ENCODE assay signal across 20 cellular contexts in genomic region chr5:172031894-172032461, GRCh38. TPM values are rescaled to one million over a fixed set of nuclear protein-coding genes. Genes with fewer than 3 reads are reported as not detected.
DNase-seq lines count a peak whose midpoint lies in the region; ATAC-seq, FAIRE-seq and TF ChIP-seq lines count a peak whose summit lies in the region.
"Had no signal": no experiment of that assay in that cellular context is flagged by ENCODE, and none has a peak within 500 bp of the region (broad histone marks: within the 10 kb centered on the region; RNA-seq: fewer than 3 reads in every experiment).

No MANE protein-coding gene starts in this region.

- 57% methylated on average over 4 of the region's 4 CpGs for WGBS in HepG2 (ENCODE audit: low lambda C conversion rate)
- 90% methylated on average over 4 of the region's 4 CpGs for WGBS in right lobe of liver (ENCODE audit: insufficient coverage, low coverage, low lambda C conversion rate, missing lambda C conversion rate)
- 0% methylated on average over 4 of the region's 4 CpGs for WGBS in K562 (ENCODE audit: insufficient coverage, low coverage, missing lambda C conversion rate)

- DNase-seq in HepG2 (ENCODE audit: low spot score): no peak
- no peak for DNase-seq in right lobe of liver
- DNase-seq in K562 (ENCODE audit: extremely low read depth in 1 of 4, low spot score in 3 of 4): no peak
- DNase-seq in posterior vena cava (ENCODE audit: low spot score): peak; percentile 28
- no peak for DNase-seq in WTC11 (ENCODE audit: low spot score)
- DNase-seq in RPMI8226: no peak
- DNase-seq: 8988T; Caco-2; CD4-positive, CD25-positive, alpha-beta regulatory T cell; CD8-positive, alpha-beta T cell; DMS153; DND-41; GOT3; HCEC 1CT had no signal

- H3K9me3 ChIP-seq in HepG2 (ENCODE audit: low read length) (peaks cover 9% of the 10 kb centered on the region), right lobe of liver (no peaks in the 10 kb centered on the region), K562 (replicated peaks; ENCODE audit: control insufficient read depth, insufficient read depth, low read depth, low read length) (no peaks in the 10 kb centered on the region; the same call in 1 of the 2 replicates)

- H3K4me3 ChIP-seq in HepG2 (replicated peaks in 1 of 3; ENCODE audit: insufficient read depth in 1 of 3, low read depth in 2 of 3, low read length in 3 of 3): no peak overlapping the region
- H3K4me3 ChIP-seq in right lobe of liver: no peak overlapping the region
- H3K4me3 ChIP-seq in K562: no peak overlapping the region
- H3K4me3 ChIP-seq: BLaER1 had no signal

- no peak for FAIRE-seq in HepG2 (lab: Jason Lieb, UNC)
- no peak for FAIRE-seq in K562 (lab: Jason Lieb, UNC)
- FAIRE-seq: G401.6, GM12892, H54 had no signal

- peaks cover 7% of the 10 kb centered on the region for H3K27me3 Mint-ChIP-seq in WTC11 (ENCODE audit: low read depth)
- H3K27me3 Mint-ChIP-seq: B cell; CD4-positive, CD25-positive, alpha-beta regulatory T cell had no signal

- H3K36me3 Mint-ChIP-seq in WTC11: peaks cover 27% of the 10 kb centered on the region

- peaks cover 38% of the 10 kb centered on the region for H3K9me3 Mint-ChIP-seq in WTC11
- H3K9me3 Mint-ChIP-seq: CD8-positive, alpha-beta T cell had no signal

- H3K4me1 Mint-ChIP-seq in WTC11: no peaks in the 10 kb centered on the region

- TF ChIP-seq EP300 in HepG2 (IDR thresholded peaks at IDR 0.05; ENCODE audit: low read depth in 2 of 2, low read length in 2 of 2) (no peak), HepG2 (CRISPR knock-in tag; IDR thresholded peaks at IDR 0.05; ENCODE audit: borderline replicate concordance) (no peak), K562 (IDR thresholded peaks at IDR 0.05; ENCODE audit: low read length) (no peak)

- TF ChIP-seq RAD21 in HepG2 (CRISPR knock-in tag; IDR thresholded peaks at IDR 0.05) (no peak), K562 (CRISPR knock-in tag; conservative IDR thresholded peaks at IDR 0.05 in 1 of 2, IDR thresholded peaks at IDR 0.05 in 1 of 2) (no peak)

- H2AFZ ChIP-seq in HepG2 (ENCODE audit: low read length) (no peak overlapping the region), K562 (ENCODE audit: low read depth, low read length) (no peak overlapping the region)

- no peak overlapping the region for H3K27ac ChIP-seq in HepG2 (ENCODE audit: extremely low read length, insufficient read depth, low read length)
- no peak overlapping the region for H3K27ac ChIP-seq in right lobe of liver
- H3K27ac ChIP-seq in K562 (ENCODE audit: extremely low read depth, low read depth, low read length): no peak overlapping the region
- H3K27ac ChIP-seq: BLaER1, C4-2B had no signal

- no peaks in the 10 kb centered on the region for H4K20me1 ChIP-seq in HepG2 (ENCODE audit: insufficient read depth, low read length)
- H4K20me1 ChIP-seq in K562 (replicated peaks; ENCODE audit: control insufficient read depth, insufficient read depth, low read length): no peaks in the 10 kb centered on the region
- H4K20me1 ChIP-seq: BLaER1 had no signal

- in situ Hi-C loops in HepG2 (cut with HindIII; ENCODE audit: extremely low pct_ligation_motif_present, low pct_unique_long_range_greater_than_20kb) (no loop called here), K562 (cut with MboI) (loop anchor here (10.0 kb wide), 1 partner anchor 617 kb away; the partner anchor contains the start of gene FGF18)

- no peaks in the 10 kb centered on the region for H3K9me1 ChIP-seq in K562 (ENCODE audit: control insufficient read depth, insufficient read depth, low read length)

- H3K4me2 ChIP-seq in HepG2 (ENCODE audit: low read depth, low read length): no peak overlapping the region
- no peak overlapping the region for H3K4me2 ChIP-seq in K562 (ENCODE audit: insufficient read depth, low read length)
- H3K4me2 ChIP-seq: BLaER1 had no signal

- no TSS peak for BruUV-seq in HepG2 (replicated peaks; lab: Mats Ljungman, UMichigan)
- no TSS peak for BruUV-seq in K562 (replicated peaks; lab: Mats Ljungman, UMichigan)

- H3K36me3 ChIP-seq in HepG2 (replicated peaks in 1 of 2; ENCODE audit: control insufficient read depth in 1 of 2, insufficient read depth in 2 of 2, low read length in 2 of 2) (no peaks in the 10 kb centered on the region), right lobe of liver (no peaks in the 10 kb centered on the region), K562 (ENCODE audit: control insufficient read depth, insufficient read depth, low read length) (no peaks in the 10 kb centered on the region)
- H3K36me3 ChIP-seq: BLaER1 had no signal

- no peak for TF ChIP-seq POLR2A in HepG2 (IDR thresholded peaks at IDR 0.05; ENCODE audit: insufficient read depth in 1 of 2, low read depth in 2 of 2, low read length in 2 of 2)
- no peak for TF ChIP-seq POLR2A in right lobe of liver (IDR thresholded peaks at IDR 0.05)
- no peak for TF ChIP-seq POLR2A in K562 (conservative IDR thresholded peaks at IDR 0.05)

- H3K4me1 ChIP-seq in HepG2 (ENCODE audit: insufficient read depth, low read length) (peaks cover 10% of the 10 kb centered on the region), right lobe of liver (peaks cover 0 to 6% (median 0%) of the 10 kb centered on the region in 4 donors), K562 (replicated peaks in 1 of 2; ENCODE audit: control insufficient read depth in 2 of 2, insufficient read depth in 2 of 2, low read length in 2 of 2) (no peaks in the 10 kb centered on the region)
- H3K4me1 ChIP-seq: Caco-2 had no signal

- intact Hi-C loops in HepG2 (cut with micrococcal nuclease; ENCODE audit: unreplicated experiment): no loop called here
- intact Hi-C loops in right lobe of liver (cut with DNase I): no loop called here
- intact Hi-C loops in K562 (cut with micrococcal nuclease): no loop called here
- intact Hi-C loops in posterior vena cava (cut with DNase I): loop anchor here in 1 of 2 donors (1.0 kb wide), 1 partner anchor 14 kb away; no protein-coding TSS in a partner anchor

- H3K27me3 ChIP-seq in HepG2 (ENCODE audit: control insufficient read depth in 1 of 2, insufficient read depth in 2 of 2, low read length in 2 of 2) (no peaks in the 10 kb centered on the region), right lobe of liver (no peaks in the 10 kb centered on the region), K562 (ENCODE audit: control insufficient read depth in 2 of 2, insufficient read depth in 2 of 2, low read length in 2 of 2) (peaks cover 4 to 5% of the 10 kb centered on the region in 2 experiments; a peak in 3 of 5 replicates)
- H3K27me3 ChIP-seq: BLaER1 had no signal

- TF ChIP-seq CTCF in HepG2 (CRISPR knock-in tag; IDR thresholded peaks at IDR 0.05) (no peak), right lobe of liver (IDR thresholded peaks at IDR 0.05) (no peak), K562 (IDR thresholded peaks at IDR 0.05 in 2 of 3, conservative IDR thresholded peaks at IDR 0.05 in 1 of 3; ENCODE audit: insufficient read depth in 2 of 3, low read depth in 1 of 3, low read length in 3 of 3) (no peak), WTC11 (IDR thresholded peaks at IDR 0.05) (no peak)

- no peak for ATAC-seq in HepG2
- ATAC-seq in right lobe of liver: no peak
- no peak for ATAC-seq in K562
- no peak for ATAC-seq in WTC11
- ATAC-seq: CD8-positive, alpha-beta T cell had no signal

- H3K9ac ChIP-seq in HepG2 (ENCODE audit: insufficient read depth, low read depth, low read length): no peak overlapping the region
- no peak overlapping the region for H3K9ac ChIP-seq in K562 (ENCODE audit: insufficient read depth in 1 of 2, low read depth in 2 of 2, low read length in 2 of 2)
- H3K9ac ChIP-seq: BLaER1 had no signal

- no peaks in the 10 kb centered on the region for H3K79me2 ChIP-seq in HepG2 (ENCODE audit: insufficient read depth, low read length)
- H3K79me2 ChIP-seq in K562 (ENCODE audit: control insufficient read depth, insufficient read depth, low read length): no peaks in the 10 kb centered on the region

- POLR2A ChIA-PET in HepG2 (lab: Yijun Ruan, JAX) (no interaction called here), K562 (lab: Yijun Ruan, JAX) (no interaction called here), WTC11 (lab: Charles Lee) (no interaction called here)

- no peak overlapping the region for H3K27ac Mint-ChIP-seq in WTC11
- H3K27ac Mint-ChIP-seq: B cell; CD4-positive, CD25-positive, alpha-beta regulatory T cell; CD8-positive, alpha-beta T cell had no signal

- CTCF ChIA-PET in HepG2 (lab: Yijun Ruan, JAX; ENCODE audit: low intra/inter-chr PET ratio, low total read pairs): no interaction called here
- CTCF ChIA-PET in K562 (lab: Yijun Ruan, JAX; ENCODE audit: low intra/inter-chr PET ratio): no interaction called here
- CTCF ChIA-PET in WTC11 (lab: Charles Lee): no interaction called here

- no peak overlapping the region for H3K4me3 Mint-ChIP-seq in WTC11
- H3K4me3 Mint-ChIP-seq: B cell; CD4-positive, CD25-positive, alpha-beta regulatory T cell; CD8-positive, alpha-beta T cell had no signal

RNA-seq across cellular contexts. Expression of gene FBXW11, which starts 25.5 kb away (rescaled TPM):
- total RNA-seq in HepG2 (2016; rRNA removed; fragmentation: Illumina TruSeq; extraction: Trizol): 53.6 and 78.0 TPM in 2 replicates
- total RNA-seq in HepG2 (2016; cell fraction: cytosol; rRNA removed; fragmentation: Illumina TruSeq; extraction: Trizol; ENCODE audit: low read depth): 13.9 and 16.6 TPM in 2 replicates
- total RNA-seq in HepG2 (2016; cell fraction: insoluble cytoplasmic fraction; rRNA removed; fragmentation: Illumina TruSeq; extraction: Trizol): 52.4 and 73.5 TPM in 2 replicates
- 54.3 and 57.1 TPM in 2 replicates for total RNA-seq in HepG2 (2016; cell fraction: membrane; rRNA removed; fragmentation: Illumina TruSeq; extraction: Trizol)
- 37.5 and 42.2 TPM in 2 replicates for total RNA-seq in HepG2 (2016; cell fraction: nucleus; rRNA removed; fragmentation: Illumina TruSeq; extraction: Trizol)
- 31.7 and 33.6 TPM in 2 replicates for polyA plus RNA-seq in HepG2 (2011; rRNA removed)
- 25.6 and 34.6 TPM in 2 replicates for polyA plus RNA-seq in HepG2 (2011; cell fraction: cytosol; rRNA removed)
- 16.7 and 20.7 TPM in 2 replicates for polyA plus RNA-seq in HepG2 (2011; cell fraction: nucleus; rRNA removed)
- 26.7 and 31.9 TPM in 2 replicates for polyA plus RNA-seq in HepG2 (2012)
- polyA plus RNA-seq in HepG2 (2016; cell fraction: cytosol; fragmentation: Illumina TruSeq; extraction: Trizol; ENCODE audit: low read depth): 5.1 and 5.2 TPM in 2 replicates
- polyA plus RNA-seq in HepG2 (2016; cell fraction: insoluble cytoplasmic fraction; fragmentation: Illumina TruSeq; extraction: Trizol; ENCODE audit: low read depth): 49.8 and 50.1 TPM in 2 replicates
- polyA plus RNA-seq in HepG2 (2016; cell fraction: membrane; fragmentation: Illumina TruSeq; extraction: Trizol; ENCODE audit: low read depth): 19.6 and 21.6 TPM in 2 replicates
- 22.7 and 23.9 TPM in 2 replicates for polyA plus RNA-seq in HepG2 (2016; cell fraction: nucleus; fragmentation: Illumina TruSeq; extraction: Trizol; ENCODE audit: insufficient read depth, low read depth)
- polyA minus RNA-seq in HepG2 (2011; rRNA and poly(A)+ RNA removed; ENCODE audit: low replicate concordance): 103 and 117 TPM in 2 replicates
- 41.9 and 50.8 TPM in 2 replicates for polyA minus RNA-seq in HepG2 (2011; cell fraction: cytosol; rRNA and poly(A)+ RNA removed)
- 52.0 and 58.4 TPM in 2 replicates for polyA minus RNA-seq in HepG2 (2011; cell fraction: nucleus; rRNA and poly(A)+ RNA removed)
- total RNA-seq in right lobe of liver: 10 to 100 TPM; 19.9 to 35.9 (median 28.4) TPM
- 27.1 and 32.3 TPM in 2 replicates for total RNA-seq in K562 (2011; cell fraction: chromatin; rRNA removed; ENCODE audit: low replicate concordance)
- total RNA-seq in K562 (2011; cell fraction: nucleolus; rRNA removed): 11.7 and 13.2 TPM in 2 replicates
- total RNA-seq in K562 (2011; cell fraction: nucleoplasm; rRNA removed): 22.7 and 34.8 TPM in 2 replicates
- 16.7 and 20.3 TPM in 2 replicates for total RNA-seq in K562 (2014; rRNA removed)
- total RNA-seq in K562 (2014; rRNA removed; fragmentation: Illumina TruSeq; extraction: Trizol): 27.0 and 27.7 TPM in 2 replicates
- total RNA-seq in K562 (2015; rRNA removed; fragmentation: Illumina TruSeq; extraction: Trizol): 24.8 and 27.2 TPM in 2 replicates
- 23.6 and 24.0 TPM in 2 replicates for total RNA-seq in K562 (2021)
- polyA plus RNA-seq in K562 (2011; rRNA removed): 27.3 and 28.6 TPM in 2 replicates
- polyA plus RNA-seq in K562 (2011; cell fraction: cytosol; rRNA removed): 17.0 and 22.3 TPM in 2 replicates
- polyA plus RNA-seq in K562 (2011; cell fraction: nucleus; rRNA removed): 31.3 and 33.1 TPM in 2 replicates
- polyA plus RNA-seq in K562 (2012): 20.0 and 23.4 TPM in 2 replicates
- polyA plus RNA-seq in K562 (2014; fragmentation: Illumina TruSeq; extraction: Trizol): 20.9 and 24.8 TPM in 2 replicates
- 1 to 10 TPM; 3.0 to 3.5 TPM for polyA plus RNA-seq in K562 (2014; fragmentation: Nextera tagmentation; extraction: Ambion mirVana)
- polyA plus RNA-seq in K562 (2014; rRNA removed): 13.1 and 15.6 TPM in 2 replicates
- 59.5 and 64.2 TPM in 2 replicates for polyA minus RNA-seq in K562 (2011; rRNA and poly(A)+ RNA removed)
- polyA minus RNA-seq in K562 (2011; cell fraction: cytosol; rRNA and poly(A)+ RNA removed): 24.3 and 34.5 TPM in 2 replicates
- 13.2 and 22.0 TPM in 2 replicates for polyA minus RNA-seq in K562 (2011; cell fraction: nucleus; rRNA and poly(A)+ RNA removed)
- total RNA-seq in posterior vena cava: 10 to 100 TPM; 47.8 to 55.5 TPM
- 48.4 to 52.2 TPM (median 51.2 TPM) in 3 replicates for total RNA-seq in WTC11 (2021)

Comparison
In these comparisons a context has a peak if more than half of its experiments do, and no peak if none do; other contexts are left out.
1. Of the 241 proteins assayed by ChIP-seq in both HepG2 and K562: peak only in HepG2: none; only in K562: CBX1, CEBPG and ZFP36; in both: CEBPB; in neither: 234; mixed calls (peak in some experiments, not most) for 3.